Comparison of ENCODE assay signal across 8 cellular contexts in the genomic region with DNA sequence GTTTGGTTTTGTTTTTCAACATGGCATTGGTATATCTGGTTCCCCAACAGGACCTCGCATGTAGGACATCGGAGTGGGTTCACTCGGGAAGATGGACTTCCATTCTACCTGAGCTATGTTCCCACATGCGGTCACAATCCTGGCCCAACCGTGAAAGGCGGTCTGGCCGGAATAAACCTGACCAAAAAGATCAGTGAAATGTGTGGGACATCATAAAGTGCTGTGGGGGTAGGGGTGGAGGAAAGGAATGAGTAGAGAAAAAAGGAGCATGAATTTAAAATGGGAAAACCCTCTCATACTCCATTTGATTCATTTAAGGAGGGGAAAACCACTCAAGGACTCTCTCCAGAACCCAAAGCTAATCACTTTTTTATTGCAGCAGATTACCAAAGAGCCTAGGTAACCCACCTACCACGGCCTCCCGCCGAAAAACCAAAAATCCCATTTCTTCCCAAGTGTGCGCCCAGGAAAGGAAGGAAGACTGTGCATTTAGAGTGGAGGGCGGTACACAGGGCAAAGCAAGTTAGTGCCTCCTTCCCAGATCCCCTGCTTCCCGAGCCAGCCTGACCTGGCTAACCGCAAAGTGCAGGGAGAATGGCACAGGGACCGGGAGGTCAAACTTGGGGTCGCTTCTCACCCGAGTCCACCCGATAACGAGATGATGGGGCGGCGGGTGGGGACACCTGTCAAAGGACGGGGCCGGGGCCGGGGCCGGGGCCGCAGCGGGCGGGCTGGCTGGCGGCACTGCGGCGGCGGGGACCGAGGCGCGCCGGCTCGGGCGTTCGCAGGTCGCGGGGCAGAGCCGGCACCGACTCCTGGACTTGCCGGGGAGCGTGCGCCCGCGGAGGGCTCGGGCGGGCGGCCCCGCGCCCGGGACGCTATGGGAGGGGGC. TPM values are rescaled to one million over a fixed set of nuclear protein-coding genes. Genes with fewer than 3 reads are reported as not detected.
DNase-seq lines count a peak whose midpoint lies in the region; ATAC-seq, FAIRE-seq and TF ChIP-seq lines count a peak whose summit lies in the region.

No MANE protein-coding gene starts in this region.

- ATAC-seq in GM23338 (peak; percentile 40), T-helper 17 cell (no peak), pancreas (peak; percentile 30 to 66 (median 46)), GM18519 (IDR thresholded peaks at IDR 0.05; ENCODE audit: low FRiP score, unreplicated experiment) (no peak), HG02571 (IDR thresholded peaks at IDR 0.05; ENCODE audit: unreplicated experiment) (no peak)

- DNase-seq in GM23338 (ENCODE audit: low spot score) (peak; percentile 50), T-helper 17 cell (no peak), germinal center (ENCODE audit: low spot score) (peak; percentile 8), pancreas (peak in 3 of 6 donors; percentile 15 to 77 (median 68)), GOT3 (lab: John Stamatoyannopoulos, UW) (no peak), GM10248 (ENCODE audit: extremely low spot score) (no peak)

- H3K36me3 Mint-ChIP-seq in GM23338 (ENCODE audit: low read depth) (no peaks in the 10 kb centered on the region), T-helper 17 cell (ENCODE audit: low read depth) (peaks cover 11% of the 10 kb centered on the region)

- no peaks in the 10 kb centered on the region for H3K9me3 ChIP-seq in T-helper 17 cell (ENCODE audit: control insufficient read depth, low read length, poor library complexity, severe bottlenecking)
- no peaks in the 10 kb centered on the region for H3K9me3 ChIP-seq in pancreas

- H3K27ac ChIP-seq in GM23338 (ENCODE audit: low read depth) (no peak overlapping the region), pancreas (no peak overlapping the region)

- H3K9me3 Mint-ChIP-seq in GM23338: no peaks in the 10 kb centered on the region

- CTCF ChIA-PET in GM10248 (lab: Yijun Ruan, JAX): no interaction called here

- peak overlapping the region; percentile 71 for H3K4me3 Mint-ChIP-seq in GM23338
- peak overlapping the region; percentile 81 for H3K4me3 Mint-ChIP-seq in T-helper 17 cell

- no peak for TF ChIP-seq CTCF in GM23338 (conservative IDR thresholded peaks at IDR 0.05; ENCODE audit: low read depth in 2 of 2)
- TF ChIP-seq CTCF in pancreas (IDR thresholded peaks at IDR 0.05): no peak
- no peak for TF ChIP-seq CTCF in GM10248 (IDR thresholded peaks at IDR 0.05; ENCODE audit: control extremely low read depth, extremely low read depth, low read depth, missing control alignments)

- H3K27me3 ChIP-seq in GM23338 (ENCODE audit: insufficient read depth): peaks cover 23% of the 10 kb centered on the region
- H3K27me3 ChIP-seq in pancreas: no peaks in the 10 kb centered on the region

- no peak for FAIRE-seq in pancreas (lab: Jason Lieb, UNC)

- H3K4me3 ChIP-seq in GM23338 (peak overlapping the region; percentile 69), pancreas (peak overlapping the region in 3 of 4 donors; percentile 7 to 80 (median 59))

- H3K36me3 ChIP-seq in GM23338 (ENCODE audit: insufficient read depth) (no peaks in the 10 kb centered on the region), pancreas (no peaks in the 10 kb centered on the region)

- peaks cover 17% of the 10 kb centered on the region for H3K27me3 Mint-ChIP-seq in GM23338 (ENCODE audit: insufficient read depth, low read depth, poor library complexity)
- H3K27me3 Mint-ChIP-seq in T-helper 17 cell: peaks cover 87% of the 10 kb centered on the region

- H3K27ac Mint-ChIP-seq in GM23338 (no peak overlapping the region), T-helper 17 cell (no peak overlapping the region)

- intact Hi-C loops in pancreas (cut with DNase I): no loop called here

- peaks cover 16% of the 10 kb centered on the region for H3K4me1 ChIP-seq in GM23338 (ENCODE audit: insufficient read depth)
- no peaks in the 10 kb centered on the region for H3K4me1 ChIP-seq in pancreas

- no peaks in the 10 kb centered on the region for H4K20me1 ChIP-seq in GM23338 (replicated peaks; ENCODE audit: insufficient read depth)

- H3K9me2 ChIP-seq in GM23338 (ENCODE audit: insufficient read depth): no peaks in the 10 kb centered on the region

- POLR2A ChIA-PET in GM10248 (lab: Yijun Ruan, JAX): no interaction called here

- peak overlapping the region; percentile 95 for H2AFZ ChIP-seq in GM23338

- peak overlapping the region; percentile 89 for H3K4me2 ChIP-seq in GM23338

- H3K4me1 Mint-ChIP-seq in GM23338: peaks cover 24% of the 10 kb centered on the region
- peaks cover 10% of the 10 kb centered on the region for H3K4me1 Mint-ChIP-seq in T-helper 17 cell

- 16 to 17% methylated on average over 47 to 55 of the region's 55 CpGs for WGBS in pancreas, 2 donors

- no peaks in the 10 kb centered on the region for H3K79me2 ChIP-seq in GM23338 (replicated peaks; ENCODE audit: insufficient read depth)

- no peaks in the 10 kb centered on the region; the same call in 1 of the 2 replicates for H3F3A ChIP-seq in GM23338 (replicated peaks; ENCODE audit: low read depth)

TF ChIP-seq in GM23338, 12 proteins besides CTCF, POLR2A, EP300 and RAD21 (continues in another document):
- TF ChIP-seq, protein P1, sequence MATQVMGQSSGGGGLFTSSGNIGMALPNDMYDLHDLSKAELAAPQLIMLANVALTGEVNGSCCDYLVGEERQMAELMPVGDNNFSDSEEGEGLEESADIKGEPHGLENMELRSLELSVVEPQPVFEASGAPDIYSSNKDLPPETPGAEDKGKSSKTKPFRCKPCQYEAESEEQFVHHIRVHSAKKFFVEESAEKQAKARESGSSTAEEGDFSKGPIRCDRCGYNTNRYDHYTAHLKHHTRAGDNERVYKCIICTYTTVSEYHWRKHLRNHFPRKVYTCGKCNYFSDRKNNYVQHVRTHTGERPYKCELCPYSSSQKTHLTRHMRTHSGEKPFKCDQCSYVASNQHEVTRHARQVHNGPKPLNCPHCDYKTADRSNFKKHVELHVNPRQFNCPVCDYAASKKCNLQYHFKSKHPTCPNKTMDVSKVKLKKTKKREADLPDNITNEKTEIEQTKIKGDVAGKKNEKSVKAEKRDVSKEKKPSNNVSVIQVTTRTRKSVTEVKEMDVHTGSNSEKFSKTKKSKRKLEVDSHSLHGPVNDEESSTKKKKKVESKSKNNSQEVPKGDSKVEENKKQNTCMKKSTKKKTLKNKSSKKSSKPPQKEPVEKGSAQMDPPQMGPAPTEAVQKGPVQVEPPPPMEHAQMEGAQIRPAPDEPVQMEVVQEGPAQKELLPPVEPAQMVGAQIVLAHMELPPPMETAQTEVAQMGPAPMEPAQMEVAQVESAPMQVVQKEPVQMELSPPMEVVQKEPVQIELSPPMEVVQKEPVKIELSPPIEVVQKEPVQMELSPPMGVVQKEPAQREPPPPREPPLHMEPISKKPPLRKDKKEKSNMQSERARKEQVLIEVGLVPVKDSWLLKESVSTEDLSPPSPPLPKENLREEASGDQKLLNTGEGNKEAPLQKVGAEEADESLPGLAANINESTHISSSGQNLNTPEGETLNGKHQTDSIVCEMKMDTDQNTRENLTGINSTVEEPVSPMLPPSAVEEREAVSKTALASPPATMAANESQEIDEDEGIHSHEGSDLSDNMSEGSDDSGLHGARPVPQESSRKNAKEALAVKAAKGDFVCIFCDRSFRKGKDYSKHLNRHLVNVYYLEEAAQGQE (IDR thresholded peaks at IDR 0.05; ENCODE audit: unreplicated experiment): no peak
- no peak for TF ChIP-seq EZH2 (IDR thresholded peaks at IDR 0.05; ENCODE audit: low read depth, unreplicated experiment)
- no peak for TF ChIP-seq CREB1 (CRISPR knock-in tag; IDR thresholded peaks at IDR 0.05; ENCODE audit: low read depth)
- TF ChIP-seq POLR2AphosphoS5 (IDR thresholded peaks at IDR 0.05; ENCODE audit: low read depth): no peak

RNA-seq across cellular contexts. Expression of a gene that starts 0.7 kb away (rescaled TPM):
- total RNA-seq in GM23338 (2014; rRNA removed; shearing (Covaris generic)): 1.9 and 4.0 TPM in 2 replicates
- polyA plus RNA-seq in GM23338 (2016; fragmentation: Nextera tagmentation; extraction: Ambion mirVana) (1.5 and 1.7 TPM in 2 replicates), pancreas (1 to 10 TPM; 3.0 to 8.7 TPM)
- total RNA-seq in T-helper 17 cell (under 1 TPM; 0.15 to 0.37 TPM), pancreas (1 to 10 TPM; 1.0 to 4.8 (median 2.5) TPM)

Comparison
In these comparisons a context has a peak if more than half of its experiments do, and no peak if none do; other contexts are left out.
1. ATAC-seq: peak in GM23338 (single experiment) and pancreas (4 of 4); none in T-helper 17 cell (single experiment), GM18519 (single experiment) and HG02571 (single experiment).
2. DNase-seq: peak in GM23338 (single experiment) and germinal center (single experiment); none in T-helper 17 cell (0 of 3), GOT3 (single experiment) and GM10248 (single experiment).